In genomic region chr18:506264-506663, GRCh38 we compare ENCODE assay signal across 22 cellular contexts.
DNase-seq lines count a peak whose midpoint lies in the region; ATAC-seq lines count a peak whose summit lies in the region.
"Had no signal": no experiment of that assay in that cellular context is flagged by ENCODE, and none has a peak within 500 bp of the region (broad histone marks: within the 10 kb centered on the region; RNA-seq: fewer than 3 reads in every experiment).

No MANE protein-coding gene starts in this region.

- ATAC-seq in HG02884 (IDR thresholded peaks at IDR 0.05; ENCODE audit: unreplicated experiment): no peak
- no peak for ATAC-seq in stimulated activated naive B cell treated with anti-CD40 and anti-IgM and Interleukin-4, amounts not matched to agents 10 μg/mL and 1 μg/mL and 100 μg/mL, for 72 hours (replicated peaks)
- ATAC-seq: GM23338, T-cell had no signal

- peaks cover 0 to 1% of the 10 kb centered on the region in 2 donors for H3K36me3 Mint-ChIP-seq in stimulated activated naive B cell treated with anti-CD40 and anti-IgM and Interleukin-4, amounts not matched to agents 10 μg/mL and 1 μg/mL and 100 μg/mL, for 72 hours
- H3K36me3 Mint-ChIP-seq: CD14-positive monocyte; CD8-positive, alpha-beta memory T cell; T-cell had no signal

- peaks cover 3 to 5% of the 10 kb centered on the region in 2 donors for H3K4me1 Mint-ChIP-seq in stimulated activated naive B cell treated with anti-CD40 and anti-IgM and Interleukin-4, amounts not matched to agents 10 μg/mL and 1 μg/mL and 100 μg/mL, for 72 hours
- H3K4me1 Mint-ChIP-seq: GM23338 had no signal

- no peak overlapping the region for H3K4me3 Mint-ChIP-seq in stimulated activated naive B cell treated with anti-CD40 and anti-IgM and Interleukin-4, amounts not matched to agents 10 μg/mL and 1 μg/mL and 100 μg/mL, for 72 hours
- H3K4me3 Mint-ChIP-seq: CD14-positive monocyte; CD8-positive, alpha-beta memory T cell; GM23338; H9; T-cell had no signal

- no peaks in the 10 kb centered on the region for H3K9me3 Mint-ChIP-seq in stimulated activated naive B cell treated with anti-CD40 and anti-IgM and Interleukin-4, amounts not matched to agents 10 μg/mL and 1 μg/mL and 100 μg/mL, for 72 hours
- H3K9me3 Mint-ChIP-seq: GM23338, H9, T-cell had no signal

- H3K27ac Mint-ChIP-seq in stimulated activated naive B cell treated with anti-CD40 and anti-IgM and Interleukin-4, amounts not matched to agents 10 μg/mL and 1 μg/mL and 100 μg/mL, for 72 hours: no peak overlapping the region
- H3K27ac Mint-ChIP-seq: CD14-positive monocyte; CD8-positive, alpha-beta memory T cell; GM23338; H9; T-cell had no signal

- DNase-seq in GM03348 (ENCODE audit: low spot score) (peak; percentile 37), SW480 (ENCODE audit: low spot score) (peak; percentile 57), islet precursor cell (peak; percentile 64), NCI-H774 (lab: John Stamatoyannopoulos, UW) (no peak), iPS-NIHi11 (ENCODE audit: low spot score) (no peak)
- DNase-seq in stimulated activated naive B cell treated with anti-CD40 and anti-IgM and Interleukin-4, amounts not matched to agents 10 μg/mL and 1 μg/mL and 100 μg/mL, for 72 hours: no peak
- DNase-seq: BE2C; Calu3; CD8-positive, alpha-beta memory T cell; DMS79 treated with DMSO at 0.1 percent for 48 hours; H9; KBM-7; NCI-H1048; NCI-H1417 treated with DMSO at 0.1 percent for 48 hours; NCI-H1694 treated with DMSO at 0.1 percent for 48 hours; NCI-H2171; NCI-H345; NCI-H510A treated with DMSO at 0.1 percent for 48 hours; T-cell had no signal

- H3K27me3 Mint-ChIP-seq in stimulated activated naive B cell treated with anti-CD40 and anti-IgM and Interleukin-4, amounts not matched to agents 10 μg/mL and 1 μg/mL and 100 μg/mL, for 72 hours: peaks cover 9 to 10% of the 10 kb centered on the region in 2 donors

Comparison
In these comparisons a context has a peak if more than half of its experiments do, and no peak if none do; other contexts are left out.
1. DNase-seq: peak in GM03348 (single experiment), SW480 (single experiment) and islet precursor cell (single experiment); none in NCI-H774 (single experiment), iPS-NIHi11 (single experiment) and stimulated activated naive B cell treated with anti-CD40 and anti-IgM and Interleukin-4, amounts not matched to agents 10 μg/mL and 1 μg/mL and 100 μg/mL, for 72 hours (single experiment).